In genomic region chr1:155085504-155086181, GRCh38 we compare ENCODE assay signal across 8 cellular contexts. TPM values are rescaled to one million over a fixed set of nuclear protein-coding genes. Genes with fewer than 3 reads are reported as not detected.
DNase-seq lines count a peak whose midpoint lies in the region; TF ChIP-seq lines count a peak whose summit lies in the region.

No MANE protein-coding gene starts in this region.

- H3K4me1 ChIP-seq in cardiac muscle cell (ENCODE audit: low read depth): peaks cover 10% of the 10 kb centered on the region
- H3K4me1 ChIP-seq in prostate gland (replicated peaks): peaks cover 29% of the 10 kb centered on the region
- H3K4me1 ChIP-seq in vagina: peaks cover 52% of the 10 kb centered on the region

- H3K36me3 ChIP-seq in cardiac muscle cell (no peaks in the 10 kb centered on the region), prostate gland (no peaks in the 10 kb centered on the region), vagina (no peaks in the 10 kb centered on the region)

- H3K27ac ChIP-seq in cardiac muscle cell (no peak overlapping the region), prostate gland (peak overlapping the region; percentile 91 to 94), vagina (peak overlapping the region; percentile 93)

- H3K27me3 ChIP-seq in cardiac muscle cell (peaks cover 26% of the 10 kb centered on the region), prostate gland (replicated peaks; ENCODE audit: insufficient read depth) (no peaks in the 10 kb centered on the region), vagina (peaks cover 17% of the 10 kb centered on the region)

- TF ChIP-seq CTCF in cardiac muscle cell (IDR thresholded peaks at IDR 0.05; ENCODE audit: low read depth, low read length): no peak
- no peak for TF ChIP-seq CTCF in prostate gland (IDR thresholded peaks at IDR 0.05)
- TF ChIP-seq CTCF in vagina (IDR thresholded peaks at IDR 0.05): no peak

- H3K9me3 ChIP-seq in cardiac muscle cell (ENCODE audit: low read depth) (no peaks in the 10 kb centered on the region), prostate gland (no peaks in the 10 kb centered on the region), vagina (no peaks in the 10 kb centered on the region)

- H3K4me3 ChIP-seq in cardiac muscle cell (peak overlapping the region; percentile 74), prostate gland (peak overlapping the region; percentile 53 to 57), vagina (peak overlapping the region; percentile 62 to 66)

- intact Hi-C loops in prostate gland (cut with DNase I): loop anchor here (2.0 kb wide), 1 partner anchor 35 kb away; the partner anchor contains the start of gene ADAM15
- intact Hi-C loops in vagina (cut with DNase I): loop anchor here (2.0 to 5.0 kb wide), 2 partner anchors 23 to 38 kb away; partner anchors contain the start of gene EFNA4

- TF ChIP-seq POLR2A in prostate gland (IDR thresholded peaks at IDR 0.05): no peak
- TF ChIP-seq POLR2A in vagina (IDR thresholded peaks at IDR 0.05): no peak

- DNase-seq in NCI-H146 (lab: John Stamatoyannopoulos, UW): peak; percentile 42
- no peak for DNase-seq in NCI-H146 treated with DMSO at 0.1 percent for 48 hours (lab: John Stamatoyannopoulos, UW; ENCODE audit: unreplicated experiment)
- DNase-seq in RPMI8226: peak; percentile 89
- peak; percentile 36 for DNase-seq in activated gamma-delta T cell (lab: John Stamatoyannopoulos, UW)
- DNase-seq in cardiac muscle cell (ENCODE audit: low read depth in 1 of 2, low spot score in 1 of 2): peak; percentile 33 to 41
- DNase-seq in prostate gland (ENCODE audit: low spot score): peak; percentile 64
- peak in 1 of 2 donors; percentile 94 for DNase-seq in vagina (ENCODE audit: extremely low spot score in 2 of 2)
- no peak for DNase-seq in NCI-H774 (lab: John Stamatoyannopoulos, UW)

- under 1% methylated on average over 30 of the region's 35 CpGs for WGBS in prostate gland

RNA-seq across cellular contexts. Expression of gene EFNA3, which starts 7.0 kb away (rescaled TPM):
- total RNA-seq in cardiac muscle cell (26.3 and 31.9 TPM in 2 replicates), prostate gland (1 to 10 TPM; 5.9 to 8.4 TPM), vagina (22.3 TPM)
- polyA plus RNA-seq in cardiac muscle cell: 34.2 and 43.0 TPM in 2 replicates

RNA-seq across cellular contexts. Expression of gene EFNA4, which starts 22.1 kb away (rescaled TPM):
- total RNA-seq in cardiac muscle cell (29.2 and 36.0 TPM in 2 replicates), prostate gland (10 to 100 TPM; 10.3 to 23.4 TPM), vagina (13.8 TPM)
- 18.3 and 29.6 TPM in 2 replicates for polyA plus RNA-seq in cardiac muscle cell

RNA-seq across cellular contexts. Expression of gene ADAM15, which starts 34.5 kb away (rescaled TPM):
- 19.5 and 23.0 TPM in 2 replicates for total RNA-seq in cardiac muscle cell
- 23.0 and 25.2 TPM in 2 replicates for polyA plus RNA-seq in cardiac muscle cell
- total RNA-seq in prostate gland: 100 to 1,000 TPM in 1 of 2 donors, 10 to 100 TPM in 1; 72.5 to 138 TPM
- total RNA-seq in vagina: 193 TPM

RNA-seq across cellular contexts. Expression of gene EFNA1, which starts 42.0 kb away (rescaled TPM):
- total RNA-seq in cardiac muscle cell (39.1 and 43.1 TPM in 2 replicates), prostate gland (100 to 1,000 TPM in 1 of 2 donors, 10 to 100 TPM in 1; 85.1 to 132 TPM), vagina (57.9 TPM)
- 83.5 and 104 TPM in 2 replicates for polyA plus RNA-seq in cardiac muscle cell

RNA-seq across cellular contexts. Expression of gene SLC50A1, which starts 50.0 kb away (rescaled TPM):
- total RNA-seq in cardiac muscle cell: 18.4 and 20.9 TPM in 2 replicates
- 45.1 and 50.7 TPM in 2 replicates for polyA plus RNA-seq in cardiac muscle cell
- total RNA-seq in prostate gland: 10 to 100 TPM; 26.6 to 48.0 TPM
- 11.8 TPM for total RNA-seq in vagina

Comparison
In these comparisons a context has a peak if more than half of its experiments do, and no peak if none do; other contexts are left out.
1. DNase-seq: peak in NCI-H146 (single experiment), RPMI8226 (single experiment), activated gamma-delta T cell (single experiment), cardiac muscle cell (2 of 2) and prostate gland (single experiment); none in NCI-H146 treated with DMSO at 0.1 percent for 48 hours (single experiment) and NCI-H774 (single experiment).
2. Peak in every context shown above with its lines, with median percentiles within 50 percentile points of each other: H3K4me3 ChIP-seq.